Comparison of ENCODE assay signal across 17 cellular contexts in genomic region chr15:91308209-91308608, GRCh38.
A peak's percentile ranks its signal among the peaks of the same experiment; 100 is the strongest.
DNase-seq lines count a peak whose midpoint lies in the region; ATAC-seq and TF ChIP-seq lines count a peak whose summit lies in the region.
"Had no signal": no experiment of that assay in that cellular context is flagged by ENCODE, and none has a peak within 500 bp of the region (broad histone marks: within the 10 kb centered on the region; RNA-seq: fewer than 3 reads in every experiment).

No MANE protein-coding gene starts in this region.

- peak in 1 of 2 donors; percentile 39 for ATAC-seq in CD4-positive, CD25-positive, alpha-beta regulatory T cell (ENCODE audit: low read depth in 2 of 2)
- ATAC-seq in central memory CD8-positive, alpha-beta T cell (replicated peaks; ENCODE audit: extremely low read depth, poor library complexity, severe bottlenecking) = peak; percentile 37
- ATAC-seq in GM21360 (IDR thresholded peaks at IDR 0.05; ENCODE audit: unreplicated experiment) = no peak
- no peak for ATAC-seq in WTC11
- ATAC-seq: left cardiac atrium, psoas muscle had no signal

- POLR2A ChIA-PET in WTC11 (lab: Charles Lee) = interaction anchor here (0.7 kb wide), 1 partner anchor 207 kb away, joined by 3 read pairs; no protein-coding TSS in a partner anchor

- H3K4me1 ChIP-seq in CD4-positive, CD25-positive, alpha-beta regulatory T cell (ENCODE audit: control insufficient read depth, insufficient read depth, low read length, poor library complexity, severe bottlenecking) = peaks cover 72% of the 10 kb centered on the region
- peaks cover 6% of the 10 kb centered on the region; the same call in 1 of the 2 replicates for H3K4me1 ChIP-seq in BE2C

- no peaks in the 10 kb centered on the region for H3K9me3 ChIP-seq in CD4-positive, CD25-positive, alpha-beta regulatory T cell (ENCODE audit: control insufficient read depth in 2 of 2, low read length in 2 of 2)
- no peaks in the 10 kb centered on the region for H3K9me3 ChIP-seq in BE2C
- H3K9me3 ChIP-seq: psoas muscle had no signal

- H3K4me1 Mint-ChIP-seq in CD4-positive, CD25-positive, alpha-beta regulatory T cell = peaks cover 8 to 92% (median 48%) of the 10 kb centered on the region in 4 donors
- peaks cover 75% of the 10 kb centered on the region for H3K4me1 Mint-ChIP-seq in central memory CD8-positive, alpha-beta T cell
- H3K4me1 Mint-ChIP-seq in WTC11 = peaks cover 18% of the 10 kb centered on the region

- CTCF ChIA-PET in WTC11 (lab: Charles Lee) = no interaction called here

- peaks cover 4% of the 10 kb centered on the region for H3K27me3 ChIP-seq in CD4-positive, CD25-positive, alpha-beta regulatory T cell (ENCODE audit: control insufficient read depth, insufficient read depth, low read length)
- no peaks in the 10 kb centered on the region for H3K27me3 ChIP-seq in BE2C

- H3K27ac ChIP-seq in CD4-positive, CD25-positive, alpha-beta regulatory T cell (ENCODE audit: insufficient read depth, low read length, poor library complexity, severe bottlenecking) = no peak overlapping the region
- H3K27ac ChIP-seq: epithelial cell of prostate, GM23248, psoas muscle, skin epidermis had no signal

- H3K27ac Mint-ChIP-seq in CD4-positive, CD25-positive, alpha-beta regulatory T cell = peak overlapping the region in 2 of 3 donors; percentile 67 to 80
- no peak overlapping the region for H3K27ac Mint-ChIP-seq in central memory CD8-positive, alpha-beta T cell (ENCODE audit: low read depth)
- no peak overlapping the region for H3K27ac Mint-ChIP-seq in WTC11
- H3K27ac Mint-ChIP-seq: nephron had no signal

- H3K9me3 Mint-ChIP-seq in CD4-positive, CD25-positive, alpha-beta regulatory T cell = peaks cover 0 to 2% (median 0%) of the 10 kb centered on the region in 7 donors
- no peaks in the 10 kb centered on the region for H3K9me3 Mint-ChIP-seq in central memory CD8-positive, alpha-beta T cell
- no peaks in the 10 kb centered on the region for H3K9me3 Mint-ChIP-seq in WTC11
- H3K9me3 Mint-ChIP-seq: nephron had no signal

- H3K4me3 ChIP-seq in CD4-positive, CD25-positive, alpha-beta regulatory T cell (ENCODE audit: low read depth, low read length) = peak overlapping the region; percentile 26
- no peak overlapping the region for H3K4me3 ChIP-seq in Jurkat, Clone E6-1 (ENCODE audit: low read length)
- no peak overlapping the region for H3K4me3 ChIP-seq in BE2C (ENCODE audit: low read depth, low read length)
- H3K4me3 ChIP-seq: GM23248, psoas muscle, skin epidermis had no signal

- H3K36me3 ChIP-seq in CD4-positive, CD25-positive, alpha-beta regulatory T cell (ENCODE audit: control insufficient read depth, insufficient read depth, low read length) = no peaks in the 10 kb centered on the region
- no peaks in the 10 kb centered on the region for H3K36me3 ChIP-seq in BE2C

- H3K27me3 Mint-ChIP-seq in CD4-positive, CD25-positive, alpha-beta regulatory T cell = peaks cover 23% of the 10 kb centered on the region
- H3K27me3 Mint-ChIP-seq in central memory CD8-positive, alpha-beta T cell = peaks cover 17% of the 10 kb centered on the region
- peaks cover 11% of the 10 kb centered on the region for H3K27me3 Mint-ChIP-seq in WTC11 (ENCODE audit: low read depth)

- H3K36me3 Mint-ChIP-seq in CD4-positive, CD25-positive, alpha-beta regulatory T cell = no peaks in the 10 kb centered on the region
- peaks cover 1% of the 10 kb centered on the region for H3K36me3 Mint-ChIP-seq in central memory CD8-positive, alpha-beta T cell (ENCODE audit: insufficient read depth)
- no peaks in the 10 kb centered on the region for H3K36me3 Mint-ChIP-seq in WTC11

- TF ChIP-seq CTCF in BE2C (IDR thresholded peaks at IDR 0.05; ENCODE audit: low read depth, low read length) (no peak), WTC11 (IDR thresholded peaks at IDR 0.05) (no peak)

- peak overlapping the region in 3 of 4 donors; percentile 16 to 53 (median 17) for H3K4me3 Mint-ChIP-seq in CD4-positive, CD25-positive, alpha-beta regulatory T cell
- no peak overlapping the region for H3K4me3 Mint-ChIP-seq in central memory CD8-positive, alpha-beta T cell
- no peak overlapping the region for H3K4me3 Mint-ChIP-seq in WTC11
- H3K4me3 Mint-ChIP-seq: nephron had no signal

- DNase-seq in CD4-positive, CD25-positive, alpha-beta regulatory T cell = peak in 1 of 3 donors; percentile 46
- peak; percentile 78 for DNase-seq in Jurkat, Clone E6-1 (ENCODE audit: low read depth, low spot score)
- peak; percentile 67 for DNase-seq in OCI-M1 (lab: John Stamatoyannopoulos, UW)
- no peak for DNase-seq in central memory CD8-positive, alpha-beta T cell (ENCODE audit: low spot score in 2 of 2)
- DNase-seq in BE2C = no peak
- no peak for DNase-seq in WTC11 (ENCODE audit: low spot score)
- DNase-seq: activated CD8-positive, alpha-beta memory T cell treated with anti-CD3 and anti-CD28 coated beads, Interleukin-2, amount 50 U/mL, for 4 hours; DMS53; foreskin melanocyte; GM23248; left cardiac atrium; NCI-H774; psoas muscle had no signal

TF ChIP-seq in WTC11, 78 proteins besides CTCF, POLR2A, EP300 and RAD21:
- TF ChIP-seq ESRRA (CRISPR knock-in tag; IDR thresholded peaks at IDR 0.05; ENCODE audit: borderline replicate concordance) (no peak), ZNF416 (CRISPR knock-in tag; IDR thresholded peaks at IDR 0.05) (no peak)

Comparison
In these comparisons a context has a peak if more than half of its experiments do, and no peak if none do; other contexts are left out.
1. DNase-seq: peak in Jurkat, Clone E6-1 (single experiment) and OCI-M1 (single experiment); none in central memory CD8-positive, alpha-beta T cell (0 of 2), BE2C (single experiment) and WTC11 (single experiment).
2. H3K27ac Mint-ChIP-seq: peak in CD4-positive, CD25-positive, alpha-beta regulatory T cell (2 of 3); none in central memory CD8-positive, alpha-beta T cell (single experiment) and WTC11 (single experiment).
3. H3K4me3 Mint-ChIP-seq: peak in CD4-positive, CD25-positive, alpha-beta regulatory T cell (3 of 4); none in central memory CD8-positive, alpha-beta T cell (single experiment) and WTC11 (single experiment).